3 cellular contexts compared by ENCODE assay signal in the genomic region with DNA sequence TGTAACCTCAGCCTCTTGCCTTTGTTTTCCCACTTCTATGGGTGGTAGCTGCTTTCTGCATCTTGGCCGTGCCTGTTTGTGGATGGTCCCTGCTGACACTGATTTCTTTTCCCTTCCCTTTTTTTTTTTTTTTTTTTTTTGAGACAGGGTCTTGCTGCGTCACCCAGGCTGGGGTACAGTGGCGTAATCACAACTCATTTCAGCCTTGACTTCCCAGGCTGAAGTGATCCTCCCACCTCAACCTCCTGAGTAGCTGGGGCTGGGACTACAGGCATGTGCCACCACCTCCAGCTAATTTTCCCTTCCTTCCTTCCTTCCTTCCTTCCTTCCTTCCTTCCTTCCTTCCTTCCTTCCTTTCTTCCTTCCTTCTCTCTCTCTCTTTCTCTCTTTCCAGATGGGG.
TF ChIP-seq lines count a peak whose summit lies in the region.

No MANE protein-coding gene starts in this region.

TF ChIP-seq in GM23338, 12 proteins besides CTCF, POLR2A, EP300 and RAD21:
- TF ChIP-seq JUNB (IDR thresholded peaks at IDR 0.05; ENCODE audit: unreplicated experiment) (no peak), NANOG (IDR thresholded peaks at IDR 0.05; ENCODE audit: borderline replicate concordance) (no peak)
- TF ChIP-seq, protein P1, sequence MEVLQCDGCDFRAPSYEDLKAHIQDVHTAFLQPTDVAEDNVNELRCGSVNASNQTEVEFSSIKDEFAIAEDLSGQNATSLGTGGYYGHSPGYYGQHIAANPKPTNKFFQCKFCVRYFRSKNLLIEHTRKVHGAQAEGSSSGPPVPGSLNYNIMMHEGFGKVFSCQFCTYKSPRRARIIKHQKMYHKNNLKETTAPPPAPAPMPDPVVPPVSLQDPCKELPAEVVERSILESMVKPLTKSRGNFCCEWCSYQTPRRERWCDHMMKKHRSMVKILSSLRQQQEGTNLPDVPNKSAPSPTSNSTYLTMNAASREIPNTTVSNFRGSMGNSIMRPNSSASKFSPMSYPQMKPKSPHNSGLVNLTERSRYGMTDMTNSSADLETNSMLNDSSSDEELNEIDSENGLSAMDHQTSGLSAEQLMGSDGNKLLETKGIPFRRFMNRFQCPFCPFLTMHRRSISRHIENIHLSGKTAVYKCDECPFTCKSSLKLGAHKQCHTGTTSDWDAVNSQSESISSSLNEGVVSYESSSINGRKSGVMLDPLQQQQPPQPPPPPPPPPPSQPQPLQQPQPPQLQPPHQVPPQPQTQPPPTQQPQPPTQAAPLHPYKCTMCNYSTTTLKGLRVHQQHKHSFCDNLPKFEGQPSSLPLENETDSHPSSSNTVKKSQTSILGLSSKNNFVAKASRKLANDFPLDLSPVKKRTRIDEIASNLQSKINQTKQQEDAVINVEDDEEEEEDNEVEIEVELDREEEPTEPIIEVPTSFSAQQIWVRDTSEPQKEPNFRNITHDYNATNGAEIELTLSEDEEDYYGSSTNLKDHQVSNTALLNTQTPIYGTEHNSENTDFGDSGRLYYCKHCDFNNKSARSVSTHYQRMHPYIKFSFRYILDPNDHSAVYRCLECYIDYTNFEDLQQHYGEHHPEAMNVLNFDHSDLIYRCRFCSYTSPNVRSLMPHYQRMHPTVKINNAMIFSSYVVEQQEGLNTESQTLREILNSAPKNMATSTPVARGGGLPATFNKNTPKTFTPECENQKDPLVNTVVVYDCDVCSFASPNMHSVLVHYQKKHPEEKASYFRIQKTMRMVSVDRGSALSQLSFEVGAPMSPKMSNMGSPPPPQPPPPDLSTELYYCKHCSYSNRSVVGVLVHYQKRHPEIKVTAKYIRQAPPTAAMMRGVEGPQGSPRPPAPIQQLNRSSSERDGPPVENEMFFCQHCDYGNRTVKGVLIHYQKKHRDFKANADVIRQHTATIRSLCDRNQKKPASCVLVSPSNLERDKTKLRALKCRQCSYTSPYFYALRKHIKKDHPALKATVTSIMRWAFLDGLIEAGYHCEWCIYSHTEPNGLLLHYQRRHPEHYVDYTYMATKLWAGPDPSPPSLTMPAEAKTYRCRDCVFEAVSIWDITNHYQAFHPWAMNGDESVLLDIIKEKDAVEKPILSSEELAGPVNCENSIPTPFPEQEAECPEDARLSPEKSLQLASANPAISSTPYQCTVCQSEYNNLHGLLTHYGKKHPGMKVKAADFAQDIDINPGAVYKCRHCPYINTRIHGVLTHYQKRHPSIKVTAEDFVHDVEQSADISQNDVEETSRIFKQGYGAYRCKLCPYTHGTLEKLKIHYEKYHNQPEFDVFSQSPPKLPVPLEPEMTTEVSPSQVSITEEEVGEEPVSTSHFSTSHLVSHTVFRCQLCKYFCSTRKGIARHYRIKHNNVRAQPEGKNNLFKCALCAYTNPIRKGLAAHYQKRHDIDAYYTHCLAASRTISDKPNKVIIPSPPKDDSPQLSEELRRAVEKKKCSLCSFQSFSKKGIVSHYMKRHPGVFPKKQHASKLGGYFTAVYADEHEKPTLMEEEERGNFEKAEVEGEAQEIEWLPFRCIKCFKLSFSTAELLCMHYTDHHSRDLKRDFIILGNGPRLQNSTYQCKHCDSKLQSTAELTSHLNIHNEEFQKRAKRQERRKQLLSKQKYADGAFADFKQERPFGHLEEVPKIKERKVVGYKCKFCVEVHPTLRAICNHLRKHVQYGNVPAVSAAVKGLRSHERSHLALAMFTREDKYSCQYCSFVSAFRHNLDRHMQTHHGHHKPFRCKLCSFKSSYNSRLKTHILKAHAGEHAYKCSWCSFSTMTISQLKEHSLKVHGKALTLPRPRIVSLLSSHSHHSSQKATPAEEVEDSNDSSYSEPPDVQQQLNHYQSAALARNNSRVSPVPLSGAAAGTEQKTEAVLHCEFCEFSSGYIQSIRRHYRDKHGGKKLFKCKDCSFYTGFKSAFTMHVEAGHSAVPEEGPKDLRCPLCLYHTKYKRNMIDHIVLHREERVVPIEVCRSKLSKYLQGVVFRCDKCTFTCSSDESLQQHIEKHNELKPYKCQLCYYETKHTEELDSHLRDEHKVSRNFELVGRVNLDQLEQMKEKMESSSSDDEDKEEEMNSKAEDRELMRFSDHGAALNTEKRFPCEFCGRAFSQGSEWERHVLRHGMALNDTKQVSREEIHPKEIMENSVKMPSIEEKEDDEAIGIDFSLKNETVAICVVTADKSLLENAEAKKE (CRISPR knock-in tag; IDR thresholded peaks at IDR 0.05), result no peak

TF ChIP-seq in H1, 55 proteins besides CTCF, POLR2A, EP300 and RAD21:
- TF ChIP-seq KDM1A (IDR thresholded peaks at IDR 0.05; ENCODE audit: borderline replicate concordance, low read length) (no peak), SUZ12 (IDR thresholded peaks at IDR 0.05; ENCODE audit: low read length) (no peak), CBX5 (IDR thresholded peaks at IDR 0.05; ENCODE audit: low read depth, low read length) (no peak), SAP30 (IDR thresholded peaks at IDR 0.05; ENCODE audit: insufficient read depth, insufficient replicate concordance, low read length) (no peak), PHF8 (conservative IDR thresholded peaks at IDR 0.05; ENCODE audit: low read depth, low read length) (no peak), KDM4A (IDR thresholded peaks at IDR 0.05; ENCODE audit: low read depth, low read length, severe bottlenecking) (no peak), CTBP2 (IDR thresholded peaks at IDR 0.05; ENCODE audit: borderline replicate concordance, insufficient read depth, insufficient read length, low read length) (no peak), RXRA (IDR thresholded peaks at IDR 0.05; ENCODE audit: insufficient read depth, low read depth, low read length) (no peak), JUND (IDR thresholded peaks at IDR 0.05; ENCODE audit: low read length) (no peak), NANOG (IDR thresholded peaks at IDR 0.05; ENCODE audit: insufficient read depth, low read depth, low read length, poor library complexity, severe bottlenecking) (no peak), MAFK (IDR thresholded peaks at IDR 0.05; ENCODE audit: low read depth, low read length) (no peak), JUN (IDR thresholded peaks at IDR 0.05; ENCODE audit: low read depth, low read length) (no peak), BACH1 (IDR thresholded peaks at IDR 0.05; ENCODE audit: low read length) (no peak), YY1 (IDR thresholded peaks at IDR 0.05; ENCODE audit: low read depth, low read length) (no peak)
- TF ChIP-seq, protein P2, sequence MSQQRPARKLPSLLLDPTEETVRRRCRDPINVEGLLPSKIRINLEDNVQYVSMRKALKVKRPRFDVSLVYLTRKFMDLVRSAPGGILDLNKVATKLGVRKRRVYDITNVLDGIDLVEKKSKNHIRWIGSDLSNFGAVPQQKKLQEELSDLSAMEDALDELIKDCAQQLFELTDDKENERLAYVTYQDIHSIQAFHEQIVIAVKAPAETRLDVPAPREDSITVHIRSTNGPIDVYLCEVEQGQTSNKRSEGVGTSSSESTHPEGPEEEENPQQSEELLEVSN (IDR thresholded peaks at IDR 0.05), result no peak

TF ChIP-seq in HepG2, 621 proteins besides CTCF, POLR2A, EP300 and RAD21:
- no peak for TF ChIP-seq SMAD1 (CRISPR knock-in tag; IDR thresholded peaks at IDR 0.05; ENCODE audit: borderline replicate concordance, low read depth)
- TF ChIP-seq SRF (IDR thresholded peaks at IDR 0.05; ENCODE audit: low read depth, low read length), result no peak
- no peak for TF ChIP-seq ZNF451 (CRISPR knock-in tag; IDR thresholded peaks at IDR 0.05)
- TF ChIP-seq ZNF790 (CRISPR knock-in tag; IDR thresholded peaks at IDR 0.05; ENCODE audit: borderline replicate concordance), result no peak
- TF ChIP-seq TGIF2 (CRISPR knock-in tag; IDR thresholded peaks at IDR 0.05), result no peak
- no peak for TF ChIP-seq MED1 (CRISPR knock-in tag; IDR thresholded peaks at IDR 0.05)
- no peak for TF ChIP-seq HOXD1 (CRISPR knock-in tag; IDR thresholded peaks at IDR 0.05)
- TF ChIP-seq IKZF1 (IDR thresholded peaks at IDR 0.05), result no peak
- TF ChIP-seq, protein P3, sequence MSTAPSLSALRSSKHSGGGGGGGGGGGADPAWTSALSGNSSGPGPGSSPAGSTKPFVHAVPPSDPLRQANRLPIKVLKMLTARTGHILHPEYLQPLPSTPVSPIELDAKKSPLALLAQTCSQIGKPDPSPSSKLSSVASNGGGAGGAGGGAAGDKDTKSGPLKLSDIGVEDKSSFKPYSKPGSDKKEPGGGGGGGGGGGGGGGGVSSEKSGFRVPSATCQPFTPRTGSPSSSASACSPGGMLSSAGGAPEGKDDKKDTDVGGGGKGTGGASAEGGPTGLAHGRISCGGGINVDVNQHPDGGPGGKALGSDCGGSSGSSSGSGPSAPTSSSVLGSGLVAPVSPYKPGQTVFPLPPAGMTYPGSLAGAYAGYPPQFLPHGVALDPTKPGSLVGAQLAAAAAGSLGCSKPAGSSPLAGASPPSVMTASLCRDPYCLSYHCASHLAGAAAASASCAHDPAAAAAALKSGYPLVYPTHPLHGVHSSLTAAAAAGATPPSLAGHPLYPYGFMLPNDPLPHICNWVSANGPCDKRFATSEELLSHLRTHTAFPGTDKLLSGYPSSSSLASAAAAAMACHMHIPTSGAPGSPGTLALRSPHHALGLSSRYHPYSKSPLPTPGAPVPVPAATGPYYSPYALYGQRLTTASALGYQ (CRISPR knock-in tag; IDR thresholded peaks at IDR 0.05), result no peak
- TF ChIP-seq, protein P4, sequence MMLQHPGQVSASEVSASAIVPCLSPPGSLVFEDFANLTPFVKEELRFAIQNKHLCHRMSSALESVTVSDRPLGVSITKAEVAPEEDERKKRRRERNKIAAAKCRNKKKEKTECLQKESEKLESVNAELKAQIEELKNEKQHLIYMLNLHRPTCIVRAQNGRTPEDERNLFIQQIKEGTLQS (CRISPR knock-in tag; IDR thresholded peaks at IDR 0.05), result no peak
